ENCODE assay signal across 20 cellular contexts in genomic region chr18:4762399-4762798, GRCh38.
DNase-seq lines count a peak whose midpoint lies in the region; ATAC-seq lines count a peak whose summit lies in the region.
"Had no signal": no experiment of that assay in that cellular context is flagged by ENCODE, and none has a peak within 500 bp of the region (broad histone marks: within the 10 kb centered on the region; RNA-seq: fewer than 3 reads in every experiment).

No MANE protein-coding gene starts in this region.

- no peak overlapping the region for H3K18ac ChIP-seq in trophoblast cell (ENCODE audit: low read length)

- H3K14ac ChIP-seq in trophoblast cell (ENCODE audit: low read length) = no peak overlapping the region

- H2AFZ ChIP-seq in trophoblast cell (ENCODE audit: insufficient read depth, low read length, poor library complexity) = no peak overlapping the region

- no peak overlapping the region for H4K8ac ChIP-seq in trophoblast cell (ENCODE audit: low read depth, low read length)

- no peaks in the 10 kb centered on the region for H3K27me3 ChIP-seq in trophoblast cell (ENCODE audit: insufficient read depth, low read length)
- H3K27me3 ChIP-seq: BLaER1 treated with 17β-estradiol and CSF1 and Interleukin-3, amounts not matched to agents 10 nM and 100 nM had no signal

- no peak overlapping the region for H3K4me3 ChIP-seq in trophoblast cell (ENCODE audit: low read depth, low read length)
- H3K4me3 ChIP-seq: A549; BLaER1 treated with 17β-estradiol and CSF1 and Interleukin-3, amounts not matched to agents 10 nM and 100 nM; GM12878 had no signal

- no peaks in the 10 kb centered on the region for H3K9me3 ChIP-seq in trophoblast cell (ENCODE audit: insufficient read depth, low read depth, low read length)
- H3K9me3 ChIP-seq: A549; BLaER1 treated with 17β-estradiol and CSF1 and Interleukin-3, amounts not matched to agents 10 nM and 100 nM had no signal

- H2AK5ac ChIP-seq in trophoblast cell (ENCODE audit: low read length) = no peak overlapping the region

- DNase-seq in DMS 273 (lab: John Stamatoyannopoulos, UW; ENCODE audit: unreplicated experiment) = peak; percentile 40
- no peak for DNase-seq in DMS 273 treated with DMSO at 0.1 percent for 48 hours (lab: John Stamatoyannopoulos, UW)
- peak; percentile 28 for DNase-seq in NCI-H446 treated with DMSO at 0.1 percent for 48 hours (lab: John Stamatoyannopoulos, UW)
- DNase-seq in left kidney (ENCODE audit: low read depth, low spot score) = peak; percentile 18
- no peak for DNase-seq in trophoblast cell
- DNase-seq: AML-193; CD4-positive, alpha-beta T cell; CD8-positive, alpha-beta T cell; DMS153; DMS53; DMS79; DND-41; EL; GDM1 had no signal

- no peak overlapping the region for H4K12ac ChIP-seq in trophoblast cell (ENCODE audit: low read depth, low read length)

- no peak overlapping the region for H2BK5ac ChIP-seq in trophoblast cell (ENCODE audit: low read depth, low read length, poor library complexity)

- no peaks in the 10 kb centered on the region for H3K79me1 ChIP-seq in trophoblast cell (ENCODE audit: low read length)

- no peak for ATAC-seq in GM21723 (IDR thresholded peaks at IDR 0.05; ENCODE audit: unreplicated experiment)
- ATAC-seq: A549; CD8-positive, alpha-beta T cell; GM12878 had no signal

- no CpG with 5 or more reads among the region's 3 CpGs for WGBS in trophoblast cell (ENCODE audit: extremely low coverage, insufficient coverage, insufficient read length)

- H3K23ac ChIP-seq in trophoblast cell (ENCODE audit: low read length) = no peak overlapping the region

- H2BK12ac ChIP-seq in trophoblast cell (ENCODE audit: low read length) = no peak overlapping the region

- peaks cover 3 to 11% of the 10 kb centered on the region in 2 experiments for H3K4me1 ChIP-seq in trophoblast cell (ENCODE audit: control insufficient read depth in 1 of 2, insufficient read depth in 2 of 2, low read length in 2 of 2)
- H3K4me1 ChIP-seq: A549; BLaER1 treated with 17β-estradiol and CSF1 and Interleukin-3, amounts not matched to agents 10 nM and 100 nM had no signal

- no peak overlapping the region for H2BK120ac ChIP-seq in trophoblast cell (ENCODE audit: insufficient read depth, low read length, poor library complexity)

- no peaks in the 10 kb centered on the region for H3K36me3 ChIP-seq in trophoblast cell (ENCODE audit: control insufficient read depth in 1 of 2, insufficient read depth in 2 of 2, low read length in 2 of 2)
- H3K36me3 ChIP-seq: BLaER1 treated with 17β-estradiol and CSF1 and Interleukin-3, amounts not matched to agents 10 nM and 100 nM had no signal

- H3K9ac ChIP-seq in trophoblast cell (ENCODE audit: low read length) = no peak overlapping the region
- H3K9ac ChIP-seq: BLaER1 treated with 17β-estradiol and CSF1 and Interleukin-3, amounts not matched to agents 10 nM and 100 nM had no signal

- no peak overlapping the region for H4K91ac ChIP-seq in trophoblast cell (ENCODE audit: low read depth, low read length)

- H3K4me2 ChIP-seq in trophoblast cell (ENCODE audit: low read length) = no peak overlapping the region
- H3K4me2 ChIP-seq: A549; BLaER1 treated with 17β-estradiol and CSF1 and Interleukin-3, amounts not matched to agents 10 nM and 100 nM had no signal

- H3K27ac ChIP-seq in trophoblast cell (ENCODE audit: low read depth, low read length) = no peak overlapping the region
- H3K27ac ChIP-seq: 22Rv1; A549; BLaER1 treated with 17β-estradiol and CSF1 and Interleukin-3, amounts not matched to agents 10 nM and 100 nM; C4-2B had no signal

- H3K4ac ChIP-seq in trophoblast cell (ENCODE audit: low read depth, low read length) = no peak overlapping the region

- H3K79me2 ChIP-seq in trophoblast cell (ENCODE audit: control insufficient read depth, insufficient read depth, low read length, poor library complexity) = no peaks in the 10 kb centered on the region

Comparison
In these comparisons a context has a peak if more than half of its experiments do, and no peak if none do; other contexts are left out.
1. DNase-seq: peak in DMS 273 (single experiment), NCI-H446 treated with DMSO at 0.1 percent for 48 hours (single experiment) and left kidney (single experiment); none in DMS 273 treated with DMSO at 0.1 percent for 48 hours (single experiment) and trophoblast cell (0 of 2).